19 cellular contexts compared by ENCODE assay signal in genomic region chr17:82927661-82928601, GRCh38.
DNase-seq lines count a peak whose midpoint lies in the region; ATAC-seq and TF ChIP-seq lines count a peak whose summit lies in the region.
"Had no signal": no experiment of that assay in that cellular context is flagged by ENCODE, and none has a peak within 500 bp of the region (broad histone marks: within the 10 kb centered on the region; RNA-seq: fewer than 3 reads in every experiment).

No MANE protein-coding gene starts in this region.

- no peak overlapping the region for H3K27ac ChIP-seq in neuronal stem cell (replicated peaks; ENCODE audit: low read length)
- H3K27ac ChIP-seq: GM23248, Peyer's patch had no signal

- no peak overlapping the region for H4K8ac ChIP-seq in neuronal stem cell (ENCODE audit: low read depth, low read length)

- H3K4me3 Mint-ChIP-seq in stimulated activated naive CD8-positive, alpha-beta T cell treated with anti-CD3 and anti-CD28 coated beads, Interleukin-15, amount 100 ng/mL, for 72 hours, result no peak overlapping the region
- H3K4me3 Mint-ChIP-seq: CD8-positive, alpha-beta T cell had no signal

- no peak overlapping the region for H3K4me2 ChIP-seq in neuronal stem cell (ENCODE audit: insufficient read depth, low read length, poor library complexity, severe bottlenecking)

- no peak overlapping the region for H3K9ac ChIP-seq in neuronal stem cell (ENCODE audit: low read depth, low read length, poor library complexity)
- H3K9ac ChIP-seq: GM23248 had no signal

- no peak overlapping the region for H2BK5ac ChIP-seq in neuronal stem cell (ENCODE audit: low read length)

- H3K23ac ChIP-seq in neuronal stem cell (ENCODE audit: low read depth, low read length, poor library complexity), result peak overlapping the region; percentile 37

- no peak overlapping the region for H4K91ac ChIP-seq in neuronal stem cell (ENCODE audit: low read depth, low read length, poor library complexity)

- peak; percentile 24 for ATAC-seq in stimulated activated naive CD8-positive, alpha-beta T cell treated with anti-CD3 and anti-CD28 coated beads, Interleukin-15, amount 100 ng/mL, for 72 hours
- ATAC-seq in stimulated activated naive CD8-positive, alpha-beta T cell treated with anti-CD3 and anti-CD28 coated beads, Interleukin-15, Interleukin-2, amounts not matched to agents 100 U/mL and 50 U/mL, for 24 hours, result no peak
- no peak for ATAC-seq in GM18502 (IDR thresholded peaks at IDR 0.05; ENCODE audit: poor library complexity, unreplicated experiment)
- ATAC-seq in HG03457 (IDR thresholded peaks at IDR 0.05; ENCODE audit: unreplicated experiment), result no peak
- ATAC-seq: CD8-positive, alpha-beta T cell had no signal

- peak overlapping the region in 1 of 2 donors; percentile 92 for H3K27ac Mint-ChIP-seq in stimulated activated naive CD8-positive, alpha-beta T cell treated with anti-CD3 and anti-CD28 coated beads, Interleukin-15, amount 100 ng/mL, for 72 hours
- H3K27ac Mint-ChIP-seq: CD8-positive, alpha-beta T cell had no signal

- H3K36me3 ChIP-seq in neuronal stem cell (replicated peaks in 1 of 2; ENCODE audit: control insufficient read depth in 2 of 2, insufficient read depth in 2 of 2, low read length in 2 of 2) (peaks cover 58 to 97% of the 10 kb centered on the region in 2 donors), H7 (replicated peaks; ENCODE audit: control insufficient read depth, insufficient read depth, low read length) (peaks cover 34% of the 10 kb centered on the region)

- DNase-seq in stimulated activated naive CD8-positive, alpha-beta T cell treated with anti-CD3 and anti-CD28 coated beads, Interleukin-15, amount 100 ng/mL, for 72 hours, result no peak
- no peak for DNase-seq in stimulated activated naive CD8-positive, alpha-beta T cell treated with anti-CD3 and anti-CD28 coated beads, Interleukin-15, Interleukin-2, amounts not matched to agents 100 U/mL and 50 U/mL, for 24 hours
- DNase-seq in choroid plexus epithelial cell (ENCODE audit: low read depth) (peak; percentile 12), neuronal stem cell (ENCODE audit: low spot score) (no peak), H7 (no peak)
- DNase-seq: ACHN; CD8-positive, alpha-beta T cell; DND-41; GDM1; GM23248; MV-4-11; NCI-H1417 treated with DMSO at 0.1 percent for 48 hours; NCI-H2029; NCI-H2171 treated with DMSO at 0.1 percent for 48 hours; NCI-H510A; SIG-M5 had no signal

- no CpG with 5 or more reads among the region's 34 CpGs for WGBS in neuronal stem cell (ENCODE audit: extremely low coverage in 2 of 2, insufficient read length in 2 of 2, insufficient replicate concordance in 1 of 2), 2 donors

- H3K27me3 Mint-ChIP-seq in stimulated activated naive CD8-positive, alpha-beta T cell treated with anti-CD3 and anti-CD28 coated beads, Interleukin-15, amount 100 ng/mL, for 72 hours, result no peaks in the 10 kb centered on the region

- no peak for TF ChIP-seq CTCF in choroid plexus epithelial cell (conservative IDR thresholded peaks at IDR 0.05; ENCODE audit: low read depth, low read length)

- H3K9me3 ChIP-seq in neuronal stem cell (replicated peaks in 1 of 2; ENCODE audit: control insufficient read depth in 2 of 2, insufficient read depth in 1 of 2, low read depth in 1 of 2, low read length in 2 of 2), result no peaks in the 10 kb centered on the region
- H3K9me3 ChIP-seq: Peyer's patch had no signal

- H3K27me3 ChIP-seq in neuronal stem cell (ENCODE audit: control insufficient read depth in 3 of 3, insufficient read depth in 3 of 3, low read depth in 1 of 3, low read length in 3 of 3) (no peaks in the 10 kb centered on the region), H7 (ENCODE audit: control insufficient read depth, insufficient read depth, low read length) (no peaks in the 10 kb centered on the region)
- H3K27me3 ChIP-seq: Peyer's patch had no signal

- no peaks in the 10 kb centered on the region for H3K9me3 Mint-ChIP-seq in stimulated activated naive CD8-positive, alpha-beta T cell treated with anti-CD3 and anti-CD28 coated beads, Interleukin-15, amount 100 ng/mL, for 72 hours
- H3K9me3 Mint-ChIP-seq: CD8-positive, alpha-beta T cell had no signal

- no peak overlapping the region for H2AK5ac ChIP-seq in neuronal stem cell (ENCODE audit: low read depth, low read length)

- no peaks in the 10 kb centered on the region for H3K4me1 Mint-ChIP-seq in stimulated activated naive CD8-positive, alpha-beta T cell treated with anti-CD3 and anti-CD28 coated beads, Interleukin-15, amount 100 ng/mL, for 72 hours

- H2BK15ac ChIP-seq in neuronal stem cell (ENCODE audit: low read length), result no peak overlapping the region

- H3K18ac ChIP-seq in neuronal stem cell (ENCODE audit: low read length), result no peak overlapping the region

- H3K4me3 ChIP-seq in choroid plexus epithelial cell (ENCODE audit: low read depth, low read length) (no peak overlapping the region), neuronal stem cell (ENCODE audit: low read length in 2 of 2) (no peak overlapping the region), H7 (ENCODE audit: insufficient read depth, low read depth, low read length) (no peak overlapping the region)
- H3K4me3 ChIP-seq: GM23248, Peyer's patch had no signal

- H2BK12ac ChIP-seq in neuronal stem cell (ENCODE audit: low read length), result no peak overlapping the region

- H2BK120ac ChIP-seq in neuronal stem cell (ENCODE audit: low read depth, low read length), result no peak overlapping the region

- H3K4ac ChIP-seq in neuronal stem cell (ENCODE audit: low read length), result no peak overlapping the region

- peak overlapping the region; percentile 15 for H3K14ac ChIP-seq in neuronal stem cell (ENCODE audit: low read length)

- H3K4me1 ChIP-seq in neuronal stem cell (ENCODE audit: control insufficient read depth in 2 of 2, insufficient read depth in 1 of 2, low read depth in 1 of 2, low read length in 2 of 2), result no peaks in the 10 kb centered on the region

- H3K79me1 ChIP-seq in neuronal stem cell (ENCODE audit: low read depth, low read length), result peaks cover 4% of the 10 kb centered on the region

- H2AFZ ChIP-seq in neuronal stem cell (ENCODE audit: low read length), result no peak overlapping the region
- H2AFZ ChIP-seq: GM23248 had no signal
